ENCODE assay signal across 1 cellular context in genomic region chr10:43644252-43644651, GRCh38.
TF ChIP-seq lines count a peak whose summit lies in the region.

No MANE protein-coding gene starts in this region.

TF ChIP-seq in GM23338, 12 proteins besides CTCF, POLR2A, EP300 and RAD21:
- TF ChIP-seq ZNF462 (CRISPR knock-in tag; IDR thresholded peaks at IDR 0.05) (no peak), STAT1 (IDR thresholded peaks at IDR 0.05; ENCODE audit: unreplicated experiment) (no peak), ETS1 (IDR thresholded peaks at IDR 0.05) (no peak), REST (IDR thresholded peaks at IDR 0.05; ENCODE audit: unreplicated experiment) (no peak), ZNF331 (CRISPR knock-in tag; IDR thresholded peaks at IDR 0.05; ENCODE audit: low read depth) (no peak), JUNB (IDR thresholded peaks at IDR 0.05; ENCODE audit: unreplicated experiment) (no peak), ZNF114 (CRISPR knock-in tag; IDR thresholded peaks at IDR 0.05) (no peak), EZH2phosphoT487 (IDR thresholded peaks at IDR 0.05; ENCODE audit: unreplicated experiment) (no peak), EZH2 (IDR thresholded peaks at IDR 0.05; ENCODE audit: low read depth, unreplicated experiment) (no peak)
